ENCODE assay signal across 16 cellular contexts in the genomic region with DNA sequence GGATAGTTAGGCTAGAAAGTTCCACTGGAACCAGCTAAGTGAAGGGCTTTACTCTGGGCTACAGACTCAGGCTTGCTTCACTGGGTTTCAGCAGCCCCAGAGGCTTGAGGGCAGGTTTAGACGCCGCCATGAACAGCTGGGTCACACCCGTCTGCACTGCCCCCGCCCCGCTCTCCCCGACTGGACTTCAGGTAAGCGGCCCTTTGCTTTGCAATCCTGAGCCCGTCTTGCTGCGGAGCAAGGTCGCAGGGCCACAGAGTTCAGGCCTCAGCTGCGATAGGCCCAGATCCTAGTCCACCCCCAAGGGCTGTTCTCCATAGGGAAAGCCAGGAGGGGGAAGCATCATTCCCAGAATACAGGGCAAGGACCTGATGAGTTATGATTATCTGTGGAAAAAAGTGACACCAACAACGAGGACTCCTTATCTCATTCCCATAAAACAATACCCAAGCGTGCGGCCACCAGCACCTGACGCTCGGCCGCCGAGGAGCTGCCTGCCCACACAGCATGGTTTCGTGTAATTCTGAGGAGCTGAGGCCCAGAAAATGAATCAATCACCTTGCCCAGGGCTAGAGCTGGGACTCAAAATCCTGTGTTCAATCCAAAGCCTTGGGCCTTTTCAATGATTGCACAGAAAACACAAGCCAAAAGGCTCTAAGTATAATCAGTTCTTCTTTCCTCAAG. TPM values are rescaled to one million over a fixed set of nuclear protein-coding genes. Genes with fewer than 3 reads are reported as not detected.
DNase-seq lines count a peak whose midpoint lies in the region; ATAC-seq and TF ChIP-seq lines count a peak whose summit lies in the region.
"Had no signal": no experiment of that assay in that cellular context is flagged by ENCODE, and none has a peak within 500 bp of the region (broad histone marks: within the 10 kb centered on the region; RNA-seq: fewer than 3 reads in every experiment).

No MANE protein-coding gene starts in this region.

- H3K27me3 Mint-ChIP-seq in activated T-cell treated with anti-CD3 and anti-CD28 coated beads, Interleukin-2, amount 50 U/mL, for 72 hours (ENCODE audit: low read depth): no peaks in the 10 kb centered on the region
- peaks cover 5% of the 10 kb centered on the region for H3K27me3 Mint-ChIP-seq in nephron progenitor cell (ENCODE audit: low read depth, poor library complexity)

- DNase-seq in activated T-cell treated with anti-CD3 and anti-CD28 coated beads, Interleukin-2, amount 50 U/mL, for 48 hours: peak; percentile 11 to 12
- DNase-seq in activated T-cell treated with anti-CD3 and anti-CD28 coated beads, Interleukin-2, amount 50 U/mL, for 72 hours: no peak
- peak; percentile 3 for DNase-seq in hepatocyte (ENCODE audit: low spot score)
- DNase-seq in posterior vena cava (ENCODE audit: low spot score): peak; percentile 41
- no peak for DNase-seq in nephron progenitor cell
- DNase-seq: NCI-H1436 treated with DMSO at 0.1 percent for 48 hours, NCI-H2029 treated with DMSO at 0.1 percent for 48 hours, NCI-H774 had no signal

- no peaks in the 10 kb centered on the region for H3K9me3 ChIP-seq in hepatocyte (ENCODE audit: low read depth)
- H3K9me3 ChIP-seq: A549 had no signal

- H3K36me3 Mint-ChIP-seq in activated T-cell treated with anti-CD3 and anti-CD28 coated beads, Interleukin-2, amount 50 U/mL, for 72 hours (ENCODE audit: insufficient read depth in 2 of 2): no peaks in the 10 kb centered on the region
- peaks cover 31% of the 10 kb centered on the region for H3K36me3 Mint-ChIP-seq in nephron progenitor cell (ENCODE audit: low read depth)

- intact Hi-C loops in posterior vena cava (cut with DNase I): loop anchor here (1.0 to 5.0 kb wide), 2 partner anchors 207 kb away; no protein-coding TSS in a partner anchor

- no peaks in the 10 kb centered on the region for H3K4me1 ChIP-seq in hepatocyte (ENCODE audit: insufficient read depth)
- H3K4me1 ChIP-seq: A549 had no signal

- no peak for ATAC-seq in activated T-cell treated with anti-CD3 and anti-CD28 coated beads, Interleukin-2, amount 50 U/mL, for 72 hours (replicated peaks in 1 of 2)
- ATAC-seq in GM18909 (IDR thresholded peaks at IDR 0.05; ENCODE audit: poor library complexity, unreplicated experiment) (no peak), HG03159 (IDR thresholded peaks at IDR 0.05; ENCODE audit: unreplicated experiment) (no peak), HG03280 (IDR thresholded peaks at IDR 0.05; ENCODE audit: unreplicated experiment) (no peak)

- H3K27ac ChIP-seq in hepatocyte: no peak overlapping the region
- H3K27ac ChIP-seq: A549, KMS-11, PC-9 had no signal

- H3K79me2 ChIP-seq in hepatocyte: no peaks in the 10 kb centered on the region

- H3K36me3 ChIP-seq in hepatocyte (replicated peaks; ENCODE audit: insufficient read depth, low read depth): no peaks in the 10 kb centered on the region

- 94% methylated on average over 19 of the region's 19 CpGs for WGBS in hepatocyte (ENCODE audit: low lambda C conversion rate, missing lambda C conversion rate)

- TF ChIP-seq CTCF in hepatocyte (IDR thresholded peaks at IDR 0.05; ENCODE audit: poor library complexity) (no peak), nephron progenitor cell (IDR thresholded peaks at IDR 0.05) (no peak)

- H3K9me3 Mint-ChIP-seq in activated T-cell treated with anti-CD3 and anti-CD28 coated beads, Interleukin-2, amount 50 U/mL, for 72 hours: no peaks in the 10 kb centered on the region
- no peaks in the 10 kb centered on the region for H3K9me3 Mint-ChIP-seq in nephron progenitor cell
- H3K9me3 Mint-ChIP-seq: GM23338 had no signal

- H3K27ac Mint-ChIP-seq in activated T-cell treated with anti-CD3 and anti-CD28 coated beads, Interleukin-2, amount 50 U/mL, for 72 hours: no peak overlapping the region
- no peak overlapping the region for H3K27ac Mint-ChIP-seq in nephron progenitor cell
- H3K27ac Mint-ChIP-seq: GM23338 had no signal

- H3K4me1 Mint-ChIP-seq in activated T-cell treated with anti-CD3 and anti-CD28 coated beads, Interleukin-2, amount 50 U/mL, for 72 hours (ENCODE audit: low read depth): no peaks in the 10 kb centered on the region
- H3K4me1 Mint-ChIP-seq in nephron progenitor cell: no peaks in the 10 kb centered on the region
- H3K4me1 Mint-ChIP-seq: CD14-positive monocyte, GM23338 had no signal

- H3K4me3 ChIP-seq in hepatocyte: no peak overlapping the region
- H3K4me3 ChIP-seq: A549, GM23338, PC-9 had no signal

- H3K27me3 ChIP-seq in hepatocyte: no peaks in the 10 kb centered on the region

- no peaks in the 10 kb centered on the region for H4K20me1 ChIP-seq in hepatocyte (ENCODE audit: insufficient read depth, poor library complexity, severe bottlenecking)

- no peaks in the 10 kb centered on the region for H3K9me2 ChIP-seq in hepatocyte (replicated peaks; ENCODE audit: insufficient read depth)

- H2AFZ ChIP-seq in hepatocyte: no peak overlapping the region
- H2AFZ ChIP-seq: GM23338, PC-9 had no signal

- H3K4me2 ChIP-seq in hepatocyte: no peak overlapping the region
- H3K4me2 ChIP-seq: A549, GM23338, KMS-11, PC-9 had no signal

- no peak overlapping the region for H3K4me3 Mint-ChIP-seq in activated T-cell treated with anti-CD3 and anti-CD28 coated beads, Interleukin-2, amount 50 U/mL, for 72 hours
- no peak overlapping the region for H3K4me3 Mint-ChIP-seq in nephron progenitor cell
- H3K4me3 Mint-ChIP-seq: CD14-positive monocyte, GM23338 had no signal

RNA-seq across cellular contexts. Expression of a gene that starts 20.4 kb away (rescaled TPM):
- 10 to 100 TPM; 15.6 to 27.9 TPM for total RNA-seq in activated T-cell treated with anti-CD3 and anti-CD28 coated beads, Interleukin-2, amount 50 U/mL, for 72 hours
- 13.5 and 29.7 TPM in 2 replicates for total RNA-seq in hepatocyte
- 21.6 and 22.6 TPM in 2 replicates for polyA plus RNA-seq in hepatocyte
- 10 to 100 TPM; 14.0 to 16.7 TPM for total RNA-seq in posterior vena cava

Comparison
In these comparisons a context has a peak if more than half of its experiments do, and no peak if none do; other contexts are left out.
1. DNase-seq: peak in activated T-cell treated with anti-CD3 and anti-CD28 coated beads, Interleukin-2, amount 50 U/mL, for 48 hours (2 of 2), hepatocyte (single experiment) and posterior vena cava (single experiment); none in activated T-cell treated with anti-CD3 and anti-CD28 coated beads, Interleukin-2, amount 50 U/mL, for 72 hours (0 of 2) and nephron progenitor cell (single experiment).